In the genomic region with DNA sequence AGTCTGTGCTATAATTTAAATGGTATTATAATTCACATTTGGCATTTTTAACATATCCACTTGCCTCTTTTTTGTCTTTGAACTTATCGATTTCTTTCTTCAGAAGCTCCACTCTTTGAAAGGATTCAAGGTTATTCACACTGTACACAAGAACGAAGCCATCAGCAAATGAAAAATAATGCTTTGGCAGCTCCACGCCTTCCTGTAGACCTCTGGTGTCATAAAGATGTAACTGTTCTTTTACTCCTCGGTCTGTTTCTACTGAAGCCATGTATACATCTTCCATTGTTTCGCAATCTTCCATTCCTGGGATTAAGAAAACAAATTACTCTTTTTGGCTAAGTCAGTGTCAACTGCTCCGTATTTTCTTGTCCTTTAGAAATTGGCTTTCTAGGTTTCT, we compare ENCODE assay signal across 1 cellular context.
TF ChIP-seq lines count a peak whose summit lies in the region.

No MANE protein-coding gene starts in this region.

TF ChIP-seq in H1, 55 proteins besides CTCF, POLR2A, EP300 and RAD21:
- TF ChIP-seq MAX (IDR thresholded peaks at IDR 0.05) (no peak), CEBPB (IDR thresholded peaks at IDR 0.05; ENCODE audit: low read depth, low read length) (peak; percentile 88)
